22 cellular contexts compared by ENCODE assay signal in the genomic region with DNA sequence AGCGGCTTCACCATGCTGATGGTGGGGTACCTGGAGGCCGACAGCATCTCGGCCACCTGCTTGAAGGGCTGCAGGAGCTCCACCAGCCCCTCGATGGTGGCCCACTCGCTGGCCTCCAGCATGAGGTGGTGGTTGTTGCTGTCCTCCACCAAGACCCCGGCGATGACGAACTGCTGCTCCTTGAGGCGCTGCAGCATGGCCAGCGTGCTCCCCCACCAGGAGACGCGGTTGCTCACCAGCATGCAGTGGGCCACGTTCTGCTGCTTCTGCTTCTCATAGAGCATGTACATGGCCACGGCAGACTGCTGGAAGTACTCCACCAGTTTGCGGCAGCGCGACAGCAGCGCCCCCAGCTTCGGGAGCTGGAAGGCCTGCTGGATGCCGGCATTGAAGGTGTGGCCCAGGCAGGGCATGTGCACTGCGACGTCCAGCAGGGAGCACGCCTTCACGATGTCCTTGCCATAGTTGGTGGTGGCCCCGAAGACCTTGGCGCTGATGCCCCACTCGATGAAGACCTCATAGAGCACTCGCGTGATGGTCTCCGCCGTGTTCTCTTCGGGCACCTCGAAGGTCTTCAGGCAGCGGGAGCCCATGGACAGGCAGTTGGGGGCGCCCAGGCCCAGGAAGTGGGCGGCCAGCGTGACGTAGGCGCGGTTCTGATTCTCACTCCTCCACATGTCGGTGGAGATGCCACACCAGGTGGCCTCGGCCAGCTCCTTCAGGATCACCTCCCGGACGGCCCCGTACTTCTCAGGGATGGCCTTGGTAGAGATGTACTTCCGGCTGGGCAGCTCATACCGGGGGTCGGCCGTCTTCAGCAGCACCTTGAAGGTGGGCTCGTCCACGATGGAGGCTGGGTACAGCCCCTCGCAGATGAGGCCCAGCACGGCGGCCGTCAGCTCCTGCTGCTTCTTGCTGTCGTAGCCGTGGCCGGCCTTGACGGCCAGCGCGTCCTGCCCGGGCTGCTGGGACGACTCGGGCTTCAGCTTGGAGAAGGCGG.
"Had no signal": no experiment of that assay in that cellular context is flagged by ENCODE, and none has a peak within 500 bp of the region (broad histone marks: within the 10 kb centered on the region; RNA-seq: fewer than 3 reads in every experiment).

No MANE protein-coding gene starts in this region.

- H3K4me3 Mint-ChIP-seq: activated B cell treated with CpG ODN at 0.5 μM for 24 hours; activated CD4-positive, alpha-beta T cell treated with anti-CD3 and anti-CD28 coated beads for 36 hours; activated naive CD8-positive, alpha-beta T cell treated with anti-CD3 and anti-CD28 coated beads for 36 hours; memory B cell; nephron progenitor cell; stimulated activated memory B cell treated with anti-CD40 and anti-IgM and Interleukin-4, amounts not matched to agents 10 μg/mL and 1 μg/mL and 100 μg/mL, for 72 hours; T-cell had no signal

- H3K4me3 ChIP-seq: right lobe of liver, skin epidermis had no signal

- H3K9me3 ChIP-seq: right lobe of liver had no signal

- ATAC-seq: activated CD4-positive, alpha-beta T cell treated with anti-CD3 and anti-CD28 coated beads for 36 hours; esophagus mucosa; stimulated activated memory B cell treated with anti-CD40 and anti-IgM and Interleukin-4, amounts not matched to agents 10 μg/mL and 1 μg/mL and 100 μg/mL, for 72 hours; T-cell had no signal

- DNase-seq: activated B cell treated with CpG ODN at 0.5 μM for 24 hours; activated CD4-positive, alpha-beta T cell treated with anti-CD3 and anti-CD28 coated beads for 36 hours; activated CD4-positive, alpha-beta T cell treated with anti-CD3 and anti-CD28 coated beads, Interleukin-2, amount 50 U/mL, for 48 hours; activated naive CD4-positive, alpha-beta T cell treated with Interleukin-2 at 50 U/mL for 16 hours; activated naive CD8-positive, alpha-beta T cell treated with anti-CD3 and anti-CD28 coated beads for 36 hours; activated T-cell treated with anti-CD3 and anti-CD28 coated beads, Interleukin-2, amount 50 U/mL, for 48 hours; central memory CD4-positive, alpha-beta T cell; effector memory CD4-positive, alpha-beta T cell; hippocampal formation; nephron progenitor cell; nucleus accumbens; stimulated activated CD4-positive, alpha-beta T cell treated with anti-CD3 and anti-CD28 coated beads, Interleukin-2, amount 100 ng/mL, for 24 hours; T-cell had no signal

- H3K27me3 ChIP-seq: right lobe of liver had no signal

- H3K9me3 Mint-ChIP-seq: activated B cell treated with CpG ODN at 0.5 μM for 24 hours; activated naive CD8-positive, alpha-beta T cell treated with anti-CD3 and anti-CD28 coated beads for 36 hours; memory B cell; nephron progenitor cell; stimulated activated memory B cell treated with anti-CD40 and anti-IgM and Interleukin-4, amounts not matched to agents 10 μg/mL and 1 μg/mL and 100 μg/mL, for 72 hours; T-cell had no signal

- H3K27ac Mint-ChIP-seq: activated B cell treated with CpG ODN at 0.5 μM for 24 hours; activated CD4-positive, alpha-beta T cell treated with anti-CD3 and anti-CD28 coated beads for 36 hours; activated naive CD8-positive, alpha-beta T cell treated with anti-CD3 and anti-CD28 coated beads for 36 hours; memory B cell; stimulated activated memory B cell treated with anti-CD40 and anti-IgM and Interleukin-4, amounts not matched to agents 10 μg/mL and 1 μg/mL and 100 μg/mL, for 72 hours; T-cell had no signal

- H3K4me1 Mint-ChIP-seq: activated CD4-positive, alpha-beta T cell treated with anti-CD3 and anti-CD28 coated beads for 36 hours; activated naive CD8-positive, alpha-beta T cell treated with anti-CD3 and anti-CD28 coated beads for 36 hours had no signal

- H3K27me3 Mint-ChIP-seq: activated B cell treated with CpG ODN at 0.5 μM for 24 hours; activated CD4-positive, alpha-beta T cell treated with anti-CD3 and anti-CD28 coated beads for 36 hours; activated naive CD8-positive, alpha-beta T cell treated with anti-CD3 and anti-CD28 coated beads for 36 hours; memory B cell; stimulated activated memory B cell treated with anti-CD40 and anti-IgM and Interleukin-4, amounts not matched to agents 10 μg/mL and 1 μg/mL and 100 μg/mL, for 72 hours; T-cell had no signal

- H3K4me1 ChIP-seq: right lobe of liver had no signal

- FAIRE-seq: astrocyte, colon, endothelial cell of umbilical vein, frontal cortex had no signal

- H3K27ac ChIP-seq: right lobe of liver, skin epidermis had no signal
